ENCODE assay signal across 10 cellular contexts in the genomic region with DNA sequence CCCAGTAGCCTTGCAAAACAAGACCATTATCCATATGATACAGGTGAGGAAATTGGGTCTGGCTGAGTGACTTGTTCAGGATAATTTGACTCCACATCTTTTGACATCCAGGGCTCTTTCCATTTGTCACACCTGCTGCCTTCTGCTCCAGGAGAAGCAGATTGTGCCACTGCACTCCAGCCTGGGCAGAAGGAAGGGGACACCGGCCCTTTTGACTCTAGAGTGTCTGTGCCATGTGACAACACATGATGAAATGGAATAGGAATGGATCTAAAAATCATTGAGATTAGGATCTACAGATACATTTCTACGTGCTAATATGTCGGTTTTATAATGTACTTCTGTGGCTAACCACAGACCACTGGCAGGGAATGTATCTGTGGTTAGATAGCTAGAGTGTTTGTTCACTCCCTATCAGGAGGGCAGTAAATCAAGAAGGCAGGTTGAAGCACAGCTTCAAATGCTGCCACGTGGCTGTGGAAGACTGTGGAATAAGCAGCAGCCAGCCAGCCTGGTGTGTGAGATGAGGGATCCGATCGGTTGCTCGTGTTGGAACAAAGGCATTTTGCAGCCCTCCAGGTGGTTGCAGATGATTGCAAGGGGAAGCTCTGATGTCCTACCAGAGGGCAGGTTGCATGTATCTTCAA. TPM values are rescaled to one million over a fixed set of nuclear protein-coding genes. Genes with fewer than 3 reads are reported as not detected.
DNase-seq lines count a peak whose midpoint lies in the region; ATAC-seq and TF ChIP-seq lines count a peak whose summit lies in the region.
"Had no signal": no experiment of that assay in that cellular context is flagged by ENCODE, and none has a peak within 500 bp of the region (broad histone marks: within the 10 kb centered on the region; RNA-seq: fewer than 3 reads in every experiment).

No MANE protein-coding gene starts in this region.

- H3K36me3 Mint-ChIP-seq in endothelial cell (ENCODE audit: low read depth, unreplicated experiment): no peaks in the 10 kb centered on the region

- ATAC-seq in activated CD4-positive, CD25-positive, alpha-beta regulatory T cell treated with anti-CD3 and anti-CD28 coated beads, Interleukin-2, amount 50 U/mL, for 24 hours: peak; percentile 25 to 34
- peak; percentile 20 for ATAC-seq in stimulated activated naive CD8-positive, alpha-beta T cell treated with anti-CD3 and anti-CD28 coated beads, Interleukin-15, Interleukin-2, amounts not matched to agents 100 U/mL and 50 U/mL, for 24 hours

- no peak for DNase-seq in activated CD4-positive, CD25-positive, alpha-beta regulatory T cell (lab: John Stamatoyannopoulos, UW)
- DNase-seq in NCI-H510A treated with DMSO at 0.1 percent for 48 hours (lab: John Stamatoyannopoulos, UW) (peak; percentile 72), choroid plexus epithelial cell (ENCODE audit: low read depth) (peak; percentile 72), RWPE1 (ENCODE audit: low spot score) (no peak), endothelial cell (ENCODE audit: low spot score) (no peak), pons (ENCODE audit: low spot score) (no peak)
- DNase-seq in stimulated activated naive CD8-positive, alpha-beta T cell treated with anti-CD3 and anti-CD28 coated beads, Interleukin-15, Interleukin-2, amounts not matched to agents 100 U/mL and 50 U/mL, for 24 hours: peak; percentile 15
- DNase-seq: BE2C, NCI-H2081 had no signal

- H3K4me3 Mint-ChIP-seq in endothelial cell (ENCODE audit: unreplicated experiment): no peak overlapping the region

- H3K4me3 ChIP-seq in choroid plexus epithelial cell (ENCODE audit: low read depth, low read length): no peak overlapping the region

- no peak overlapping the region for H3K27ac ChIP-seq in RWPE1

- TF ChIP-seq CTCF in choroid plexus epithelial cell (conservative IDR thresholded peaks at IDR 0.05; ENCODE audit: low read depth, low read length) (no peak), RWPE1 (conservative IDR thresholded peaks at IDR 0.05; ENCODE audit: low read depth) (no peak), endothelial cell (IDR thresholded peaks at IDR 0.05; ENCODE audit: unreplicated experiment) (no peak)

- no peak overlapping the region for H3K27ac Mint-ChIP-seq in endothelial cell (ENCODE audit: unreplicated experiment)

- H3K9me3 Mint-ChIP-seq in endothelial cell (ENCODE audit: unreplicated experiment): no peaks in the 10 kb centered on the region

- peaks cover 18% of the 10 kb centered on the region for H3K4me1 Mint-ChIP-seq in endothelial cell (ENCODE audit: unreplicated experiment)

- POLR2A ChIA-PET in RWPE1 (lab: Yijun Ruan, JAX; ENCODE audit: low non-redundant PET): no interaction called here

- CTCF ChIA-PET in RWPE1 (lab: Yijun Ruan, JAX): interaction anchor here (0.5 to 1.1 kb wide), 3 partner anchors 22 to 133 kb away, joined by 3 to 7 read pairs (median 4); no protein-coding TSS in a partner anchor

- peaks cover 2% of the 10 kb centered on the region for H3K27me3 Mint-ChIP-seq in endothelial cell (ENCODE audit: unreplicated experiment)

RNA-seq across cellular contexts. Expression of a gene that starts 28.4 kb away (rescaled TPM):
- total RNA-seq in endothelial cell (ENCODE audit: unreplicated experiment): 10.0 TPM

Comparison
In these comparisons a context has a peak if more than half of its experiments do, and no peak if none do; other contexts are left out.
1. DNase-seq: peak in NCI-H510A treated with DMSO at 0.1 percent for 48 hours (single experiment), choroid plexus epithelial cell (single experiment) and stimulated activated naive CD8-positive, alpha-beta T cell treated with anti-CD3 and anti-CD28 coated beads, Interleukin-15, Interleukin-2, amounts not matched to agents 100 U/mL and 50 U/mL, for 24 hours (single experiment); none in activated CD4-positive, CD25-positive, alpha-beta regulatory T cell (0 of 4), RWPE1 (single experiment), endothelial cell (single experiment) and pons (single experiment).